Comparison of ENCODE assay signal across 8 cellular contexts in the genomic region with DNA sequence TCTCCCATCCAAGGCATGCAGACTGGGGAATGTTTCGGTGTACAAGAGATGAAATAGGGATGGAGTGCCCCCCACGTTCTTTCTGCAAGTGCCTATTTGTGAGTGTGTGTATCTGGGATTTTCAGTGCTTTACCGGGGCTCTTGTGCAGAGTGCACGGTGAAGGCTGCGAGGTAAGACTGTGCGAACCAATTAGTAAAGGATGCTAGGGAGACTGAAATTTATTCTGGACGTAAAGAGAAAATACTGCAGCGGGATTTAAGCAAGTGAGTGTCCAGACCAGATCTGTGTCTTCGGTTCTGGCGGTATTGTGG. TPM values are rescaled to one million over a fixed set of nuclear protein-coding genes. Genes with fewer than 3 reads are reported as not detected.
DNase-seq lines count a peak whose midpoint lies in the region; ATAC-seq and TF ChIP-seq lines count a peak whose summit lies in the region.

No MANE protein-coding gene starts in this region.

- peaks cover 28 to 34% (median 33%) of the 10 kb centered on the region in 3 donors for H3K4me1 Mint-ChIP-seq in naive B cell

- no peaks in the 10 kb centered on the region for H3K9me3 Mint-ChIP-seq in naive B cell

- H3K4me3 Mint-ChIP-seq in naive B cell, result peak overlapping the region; percentile 77 to 97 (median 90)

- POLR2A ChIA-PET in AG04450 (lab: Yijun Ruan, JAX), result interaction anchor here (0.7 to 2.6 kb wide), 8 partner anchors 14 to 1265 kb away, joined by 3 to 27 read pairs (median 5); no protein-coding TSS in a partner anchor

- peaks cover 3% of the 10 kb centered on the region for H3K9me3 ChIP-seq in AG04450 (ENCODE audit: control insufficient read depth, insufficient read depth, low read length)

- H3K36me3 Mint-ChIP-seq in naive B cell, result no peaks in the 10 kb centered on the region

- ATAC-seq in GM19395 (IDR thresholded peaks at IDR 0.05; ENCODE audit: unreplicated experiment) (peak; percentile 24), naive B cell (ENCODE audit: low read depth in 2 of 2) (peak; percentile 43 to 47)

- CTCF ChIA-PET in AG04450 (lab: Charles Lee), result interaction anchor here (1.2 to 2.9 kb wide), 2 partner anchors 38 to 151 kb away, joined by 3 to 14 read pairs; a partner anchor contains a TSS

- DNase-seq in AG04450 (ENCODE audit: low read depth, low spot score) (no peak), HL-60 (ENCODE audit: low read depth in 1 of 2, low spot score in 1 of 2) (no peak), cardiac fibroblast (ENCODE audit: low read depth in 2 of 2) (no peak), naive B cell (no peak), mucosa of gallbladder (ENCODE audit: low spot score) (no peak), MV-4-11 (lab: John Stamatoyannopoulos, UW) (no peak), NCI-H2227 (lab: John Stamatoyannopoulos, UW; ENCODE audit: unreplicated experiment) (no peak)

- H3K27me3 Mint-ChIP-seq in naive B cell, result no peaks in the 10 kb centered on the region

- peak overlapping the region; percentile 65 for H3K27ac ChIP-seq in AG04450 (ENCODE audit: low read depth, low read length)
- H3K27ac ChIP-seq in HL-60 (replicated peaks), result peak overlapping the region; percentile 88

- peak overlapping the region; percentile 81 for H3K4me3 ChIP-seq in AG04450 (ENCODE audit: low read depth, low read length)
- H3K4me3 ChIP-seq in HL-60 (replicated peaks; ENCODE audit: insufficient read depth, low read length), result peak overlapping the region; percentile 64
- H3K4me3 ChIP-seq in cardiac fibroblast (replicated peaks in 1 of 2; ENCODE audit: low read depth in 2 of 2, low read length in 2 of 2), result peak overlapping the region; percentile 72 to 79

- no peaks in the 10 kb centered on the region for H3K27me3 ChIP-seq in AG04450 (ENCODE audit: control insufficient read depth, insufficient read depth, low read length)
- H3K27me3 ChIP-seq in HL-60 (ENCODE audit: insufficient read depth, poor library complexity, severe bottlenecking), result no peaks in the 10 kb centered on the region

- TF ChIP-seq CTCF in AG04450 (IDR thresholded peaks at IDR 0.05; ENCODE audit: low read depth, low read length), result no peak
- TF ChIP-seq CTCF in HL-60 (IDR thresholded peaks at IDR 0.05; ENCODE audit: insufficient read depth, low read length), result no peak
- no peak for TF ChIP-seq CTCF in cardiac fibroblast (IDR thresholded peaks at IDR 0.05; ENCODE audit: low read depth, low read length)

- peak overlapping the region; percentile 28 to 95 (median 84) for H3K27ac Mint-ChIP-seq in naive B cell

RNA-seq across cellular contexts. Expression of a gene that starts 0.3 kb away (rescaled TPM):
- polyA plus RNA-seq in AG04450 (2011; rRNA removed), result 19.8 and 23.4 TPM in 2 replicates
- 8.0 and 10.8 TPM in 2 replicates for polyA minus RNA-seq in AG04450 (2011; rRNA and poly(A)+ RNA removed)
- 10 to 100 TPM; 26.2 to 48.5 (median 46.9) TPM for polyA plus RNA-seq in naive B cell (ENCODE audit: low read depth in 6 of 6)
- total RNA-seq in mucosa of gallbladder, result 43.3 TPM
